In the genomic region with DNA sequence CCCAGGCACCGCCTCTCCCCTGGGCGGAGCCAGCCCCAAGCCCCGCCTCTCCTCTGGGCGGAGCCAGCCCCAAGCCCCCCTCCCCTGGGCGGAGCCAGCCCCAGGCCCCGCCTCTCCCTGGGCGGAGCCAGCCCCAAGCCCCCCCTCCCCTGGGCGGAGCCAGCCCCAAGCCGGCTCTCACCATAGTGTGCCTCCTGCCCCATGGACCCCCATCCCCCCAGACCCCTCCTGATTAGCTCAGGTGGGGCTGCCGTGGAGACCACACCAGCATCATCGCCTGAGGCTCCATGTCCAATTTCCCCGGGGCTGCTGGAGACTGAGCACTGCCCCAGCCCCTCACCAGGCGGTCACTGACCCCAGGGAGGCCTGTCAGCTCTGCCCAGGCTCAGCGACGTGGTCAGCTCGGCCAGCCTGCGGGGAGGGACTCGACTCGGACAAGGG, we compare ENCODE assay signal across 12 cellular contexts. TPM values are rescaled to one million over a fixed set of nuclear protein-coding genes. Genes with fewer than 3 reads are reported as not detected.
A peak's percentile ranks its signal among the peaks of the same experiment; 100 is the strongest.
DNase-seq lines count a peak whose midpoint lies in the region; ATAC-seq and TF ChIP-seq lines count a peak whose summit lies in the region.
"Had no signal": no experiment of that assay in that cellular context is flagged by ENCODE, and none has a peak within 500 bp of the region (broad histone marks: within the 10 kb centered on the region; RNA-seq: fewer than 3 reads in every experiment).

No MANE protein-coding gene starts in this region.

- peak; percentile 41 for DNase-seq in stimulated activated CD4-positive, alpha-beta T cell treated with anti-CD3 and anti-CD28 coated beads, Interleukin-4, amount 100 ng/mL, for 1 hour
- no peak for DNase-seq in stimulated activated CD4-positive, alpha-beta T cell treated with anti-CD3 and anti-CD28 coated beads, Interleukin-4, amount 100 ng/mL, for 4 hours
- DNase-seq in T-helper 1 cell (peak in 3 of 5 donors; percentile 49 to 65 (median 51)), dermis blood vessel endothelial cell (peak; percentile 46), GM13976 (ENCODE audit: low spot score) (no peak), D341Med (ENCODE audit: low spot score) (no peak)
- peak; percentile 37 for DNase-seq in stimulated activated naive CD4-positive, alpha-beta T cell treated with Interleukin-2 at 50 U/mL for 16 hours (lab: John Stamatoyannopoulos, UW)
- DNase-seq: central memory CD4-positive, alpha-beta T cell; NCI-H446 treated with DMSO at 0.1 percent for 48 hours had no signal

- in situ Hi-C loops in GM13976 (cut with MboI; ENCODE audit: low sequenced_read_pairs, unreplicated experiment) = no loop called here

- no peak for TF ChIP-seq CTCF in GM13976 (IDR thresholded peaks at IDR 0.05; ENCODE audit: borderline replicate concordance, control extremely low read depth, extremely low read depth, insufficient read depth, missing control alignments)

- no peak for ATAC-seq in HG02870 (IDR thresholded peaks at IDR 0.05; ENCODE audit: unreplicated experiment)
- ATAC-seq: esophagus mucosa had no signal

RNA-seq across cellular contexts. Expression of a gene that starts 4.2 kb away (rescaled TPM):
- total RNA-seq in dermis blood vessel endothelial cell = 0.09 and 0.34 TPM in 2 replicates

RNA-seq across cellular contexts. Expression of a gene that starts 15.2 kb away (rescaled TPM):
- 35.6 and 74.0 TPM in 2 replicates for total RNA-seq in dermis blood vessel endothelial cell

RNA-seq across cellular contexts. Expression of a gene that starts 31.3 kb away (rescaled TPM):
- 8.3 and 11.3 TPM in 2 replicates for total RNA-seq in dermis blood vessel endothelial cell

RNA-seq across cellular contexts. Expression of a gene that starts 39.4 kb away (rescaled TPM):
- 111 and 112 TPM in 2 replicates for total RNA-seq in dermis blood vessel endothelial cell

RNA-seq across cellular contexts. Expression of a gene that starts 51.7 kb away (rescaled TPM):
- total RNA-seq in dermis blood vessel endothelial cell = not detected in 2 replicates
- total RNA-seq: Caco-2, esophagus mucosa had no signal

Comparison
In these comparisons a context has a peak if more than half of its experiments do, and no peak if none do; other contexts are left out.
1. DNase-seq: peak in stimulated activated CD4-positive, alpha-beta T cell treated with anti-CD3 and anti-CD28 coated beads, Interleukin-4, amount 100 ng/mL, for 1 hour (single experiment), T-helper 1 cell (3 of 5), dermis blood vessel endothelial cell (single experiment) and stimulated activated naive CD4-positive, alpha-beta T cell treated with Interleukin-2 at 50 U/mL for 16 hours (single experiment); none in stimulated activated CD4-positive, alpha-beta T cell treated with anti-CD3 and anti-CD28 coated beads, Interleukin-4, amount 100 ng/mL, for 4 hours (0 of 2), GM13976 (single experiment) and D341Med (single experiment).